16 cellular contexts compared by ENCODE assay signal in the genomic region with DNA sequence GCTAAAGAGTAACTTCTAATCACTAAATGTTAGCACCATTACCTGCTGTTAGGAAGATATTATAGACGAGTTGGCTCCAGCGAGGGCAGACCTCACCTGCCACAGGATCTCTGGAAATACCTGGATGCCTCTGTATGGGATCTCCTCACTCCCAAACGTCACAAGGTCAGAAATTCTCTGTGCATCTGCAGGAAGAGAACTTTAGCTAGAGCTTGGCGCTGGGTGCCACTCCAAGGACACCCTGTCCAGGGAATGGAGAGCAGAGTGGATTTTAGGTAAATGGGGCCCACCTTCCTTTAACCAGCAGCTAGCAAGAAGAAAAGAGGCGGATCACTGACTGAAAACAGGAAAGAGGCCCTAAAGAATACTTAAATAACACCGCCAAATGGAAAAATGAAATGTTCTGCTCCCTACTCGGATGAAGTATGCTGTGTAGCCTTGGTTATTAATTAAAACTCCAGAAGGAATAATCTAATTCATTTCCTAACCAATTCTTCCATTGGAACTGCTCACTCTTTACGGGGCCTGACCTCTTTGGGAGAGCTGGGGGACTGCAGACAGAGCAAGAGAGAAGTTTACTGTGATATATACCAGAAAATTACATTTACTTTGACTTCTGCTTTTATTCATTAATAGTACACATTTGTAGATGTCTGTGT. TPM values are rescaled to one million over a fixed set of nuclear protein-coding genes. Genes with fewer than 3 reads are reported as not detected.
A peak's percentile ranks its signal among the peaks of the same experiment; 100 is the strongest.
DNase-seq lines count a peak whose midpoint lies in the region; ATAC-seq and TF ChIP-seq lines count a peak whose summit lies in the region.
"Had no signal": no experiment of that assay in that cellular context is flagged by ENCODE, and none has a peak within 500 bp of the region (broad histone marks: within the 10 kb centered on the region; RNA-seq: fewer than 3 reads in every experiment).

No MANE protein-coding gene starts in this region.

- H3K27ac ChIP-seq in SU-DHL-6 (ENCODE audit: low read depth, low read length) (no peak overlapping the region), cingulate gyrus (ENCODE audit: low read depth, low read length) (peak overlapping the region; percentile 80), neural progenitor cell (no peak overlapping the region), stomach (no peak overlapping the region)

- no peaks in the 10 kb centered on the region for H3K9me3 ChIP-seq in SU-DHL-6 (ENCODE audit: insufficient read depth, low read length)
- no peaks in the 10 kb centered on the region for H3K9me3 ChIP-seq in neural progenitor cell (ENCODE audit: low read depth)
- H3K9me3 ChIP-seq in stomach, result peaks cover 0 to 27% (median 8%) of the 10 kb centered on the region in 4 donors
- H3K9me3 ChIP-seq: Caco-2 had no signal

- no peaks in the 10 kb centered on the region for H3K79me2 ChIP-seq in SU-DHL-6 (ENCODE audit: insufficient read depth, low read length)
- H3K79me2 ChIP-seq in neural progenitor cell (ENCODE audit: low read depth), result no peaks in the 10 kb centered on the region

- H3K4me1 ChIP-seq in neural progenitor cell, result peaks cover 18% of the 10 kb centered on the region
- peaks cover 14 to 35% (median 25%) of the 10 kb centered on the region in 4 donors for H3K4me1 ChIP-seq in stomach
- H3K4me1 ChIP-seq: Caco-2 had no signal

- ATAC-seq in GM18861 (IDR thresholded peaks at IDR 0.05; ENCODE audit: unreplicated experiment), result no peak

- H3F3A ChIP-seq in SU-DHL-6 (ENCODE audit: insufficient read depth) (no peaks in the 10 kb centered on the region), neural progenitor cell (ENCODE audit: low read depth) (peaks cover 32% of the 10 kb centered on the region)

- H3K9ac ChIP-seq in SU-DHL-6 (ENCODE audit: low read length) (no peak overlapping the region), neural progenitor cell (no peak overlapping the region)

- H3K4me2 ChIP-seq in SU-DHL-6 (ENCODE audit: low read depth, low read length, poor library complexity, severe bottlenecking), result no peak overlapping the region
- no peak overlapping the region for H3K4me2 ChIP-seq in neural progenitor cell

- peak overlapping the region; percentile 38 for H3K4me3 Mint-ChIP-seq in neural progenitor cell

- TF ChIP-seq CTCF in GM12875 (IDR thresholded peaks at IDR 0.05; ENCODE audit: borderline replicate concordance, insufficient read depth, low read depth, low read length), result no peak
- no peak for TF ChIP-seq CTCF in SU-DHL-6 (IDR thresholded peaks at IDR 0.05; ENCODE audit: insufficient read depth, low read length, poor library complexity, severe bottlenecking)
- peak; percentile 19 for TF ChIP-seq CTCF in neural progenitor cell (IDR thresholded peaks at IDR 0.05)
- no peak for TF ChIP-seq CTCF in stomach (IDR thresholded peaks at IDR 0.05)

- peaks cover 83% of the 10 kb centered on the region for H3K27me3 Mint-ChIP-seq in neural progenitor cell (ENCODE audit: insufficient read depth, low read depth)

- no peak for TF ChIP-seq EP300 in stomach (IDR thresholded peaks at IDR 0.05)

- H3K36me3 Mint-ChIP-seq in neural progenitor cell, result no peaks in the 10 kb centered on the region

- H2AFZ ChIP-seq in SU-DHL-6 (ENCODE audit: low read depth, low read length, severe bottlenecking) (peak overlapping the region; percentile 54), neural progenitor cell (replicated peaks) (no peak overlapping the region)

- no peaks in the 10 kb centered on the region for H3K9me3 Mint-ChIP-seq in neural progenitor cell

- TF ChIP-seq POLR2A in stomach (IDR thresholded peaks at IDR 0.05), result no peak

- H3K4me1 Mint-ChIP-seq in neural progenitor cell, result peaks cover 39% of the 10 kb centered on the region

- H3K36me3 ChIP-seq in SU-DHL-6 (ENCODE audit: low read length) (no peaks in the 10 kb centered on the region), neural progenitor cell (no peaks in the 10 kb centered on the region), stomach (no peaks in the 10 kb centered on the region)

- H3K27me3 ChIP-seq in SU-DHL-6 (ENCODE audit: low read length) (no peaks in the 10 kb centered on the region), neural progenitor cell (peaks cover 100% of the 10 kb centered on the region), stomach (peaks cover 38 to 100% (median 92%) of the 10 kb centered on the region in 3 donors)

- 10 to 17% (median 13%) methylated on average over 8 of the region's 8 CpGs for WGBS in stomach, 5 donors

- peak overlapping the region; percentile 5 for H3K4me3 ChIP-seq in GM12875 (ENCODE audit: low read depth, low read length)
- H3K4me3 ChIP-seq in SU-DHL-6 (ENCODE audit: insufficient read depth, low read length, poor library complexity, severe bottlenecking), result no peak overlapping the region
- no peak overlapping the region for H3K4me3 ChIP-seq in neural progenitor cell
- no peak overlapping the region for H3K4me3 ChIP-seq in stomach

- intact Hi-C loops in stomach (cut with DNase I; ENCODE audit: low total_unique reads), result no loop called here

- H3K27ac Mint-ChIP-seq in neural progenitor cell, result no peak overlapping the region
- H3K27ac Mint-ChIP-seq: H9 had no signal

- DNase-seq in neural progenitor cell (ENCODE audit: low spot score) (peak; percentile 23), stomach (no peak), SKM-1 (lab: John Stamatoyannopoulos, UW; ENCODE audit: unreplicated experiment) (no peak)
- DNase-seq: Caco-2, H9, Karpas-422, NCI-H1105 treated with DMSO at 0.1 percent for 48 hours, NCI-H1930, NCI-H2171 treated with DMSO at 0.1 percent for 48 hours, NCI-H510A, SHP77 treated with DMSO at 0.1 percent for 48 hours had no signal

- H3K9me2 ChIP-seq in SU-DHL-6 (replicated peaks; ENCODE audit: insufficient read depth, low read length), result no peaks in the 10 kb centered on the region

- no peaks in the 10 kb centered on the region for H4K20me1 ChIP-seq in SU-DHL-6 (ENCODE audit: low read depth, low read length)
- H4K20me1 ChIP-seq in neural progenitor cell (ENCODE audit: low read depth), result peaks cover 52% of the 10 kb centered on the region

RNA-seq across cellular contexts. Expression of gene FOXG1, which starts 4.2 kb away (rescaled TPM):
- 0.69 and 1.5 TPM in 2 replicates for total RNA-seq in neural progenitor cell (ENCODE audit: low replicate concordance)
- under 1 TPM in 1 of 5 donors, not detected in 4; 0.89 TPM for total RNA-seq in stomach
- polyA plus RNA-seq in stomach, result under 1 TPM in 1 of 3 donors, not detected in 2; 0.13 TPM
- total RNA-seq: A673, Caco-2 had no signal
